ENCODE assay signal across 8 cellular contexts in the genomic region with DNA sequence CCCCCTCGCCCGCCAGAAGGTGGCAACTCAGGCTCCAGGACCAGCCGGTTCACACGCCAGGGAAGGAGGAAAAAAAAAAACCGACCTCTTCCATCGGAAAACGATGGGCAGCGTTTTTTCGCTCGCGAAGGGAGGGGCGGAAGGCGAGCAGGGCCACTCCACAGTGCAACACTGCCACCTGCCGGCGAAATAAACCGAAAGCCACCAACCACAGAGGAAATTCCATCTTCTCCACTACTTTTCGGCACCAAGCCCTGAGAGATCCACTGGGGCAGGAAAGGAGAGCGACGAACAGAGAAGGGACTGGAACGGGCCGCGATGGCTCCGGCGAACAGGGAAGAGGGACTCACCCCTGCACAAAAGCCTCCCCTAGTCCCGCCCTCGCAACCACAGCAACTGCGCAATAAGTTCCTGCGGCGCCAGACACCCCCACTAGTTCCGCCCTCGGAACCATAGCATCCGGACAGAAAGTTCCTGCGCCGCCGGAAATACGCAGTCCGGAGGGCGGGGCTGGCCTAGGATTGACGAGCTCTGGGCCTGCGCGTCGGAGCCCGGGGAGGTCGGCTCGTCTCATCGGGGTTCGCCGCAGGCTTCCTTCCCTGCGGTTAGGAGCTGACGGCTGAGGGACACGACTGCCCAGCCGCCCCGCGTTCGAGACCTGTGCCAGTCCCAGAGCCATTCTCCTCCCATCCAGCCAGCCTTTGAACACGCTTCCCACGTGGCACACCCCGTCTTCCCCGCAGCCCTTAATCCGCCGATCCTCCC. TPM values are rescaled to one million over a fixed set of nuclear protein-coding genes. Genes with fewer than 3 reads are reported as not detected.
DNase-seq lines count a peak whose midpoint lies in the region; ATAC-seq and TF ChIP-seq lines count a peak whose summit lies in the region.

No MANE protein-coding gene starts in this region.

- TF ChIP-seq CTCF in GM10248 (IDR thresholded peaks at IDR 0.05; ENCODE audit: control extremely low read depth, extremely low read depth, low read depth, missing control alignments) (peak; percentile 64), HFFc6 (IDR thresholded peaks at IDR 0.05) (peak; percentile 90), gastroesophageal sphincter (IDR thresholded peaks at IDR 0.05) (peak; percentile 61 to 97 (median 93))

- H3K36me3 ChIP-seq in SJSA1 (no peaks in the 10 kb centered on the region), gastroesophageal sphincter (no peaks in the 10 kb centered on the region)

- peak overlapping the region; percentile 100 for H3K27ac Mint-ChIP-seq in HFFc6
- peak overlapping the region; percentile 99 for H3K27ac Mint-ChIP-seq in activated naive CD4-positive, alpha-beta T cell treated with anti-CD3 and anti-CD28 coated beads for 36 hours

- intact Hi-C loops in activated naive CD4-positive, alpha-beta T cell treated with anti-CD3 and anti-CD28 coated beads for 36 hours (cut with micrococcal nuclease), result no loop called here

- H3K4me3 Mint-ChIP-seq in HFFc6, result peak overlapping the region; percentile 96
- H3K4me3 Mint-ChIP-seq in activated naive CD4-positive, alpha-beta T cell treated with anti-CD3 and anti-CD28 coated beads for 36 hours, result peak overlapping the region; percentile 90

- no peaks in the 10 kb centered on the region for H3K27me3 Mint-ChIP-seq in HFFc6 (ENCODE audit: insufficient read depth)
- no peaks in the 10 kb centered on the region for H3K27me3 Mint-ChIP-seq in activated naive CD4-positive, alpha-beta T cell treated with anti-CD3 and anti-CD28 coated beads for 36 hours (ENCODE audit: low read depth)

- no peaks in the 10 kb centered on the region for H3K36me3 Mint-ChIP-seq in HFFc6 (ENCODE audit: low read depth)
- no peaks in the 10 kb centered on the region for H3K36me3 Mint-ChIP-seq in activated naive CD4-positive, alpha-beta T cell treated with anti-CD3 and anti-CD28 coated beads for 36 hours (ENCODE audit: low read depth)

- H3K9me3 Mint-ChIP-seq in HFFc6, result no peaks in the 10 kb centered on the region
- no peaks in the 10 kb centered on the region for H3K9me3 Mint-ChIP-seq in activated naive CD4-positive, alpha-beta T cell treated with anti-CD3 and anti-CD28 coated beads for 36 hours

- H3K27me3 ChIP-seq in SJSA1 (replicated peaks) (no peaks in the 10 kb centered on the region), gastroesophageal sphincter (no peaks in the 10 kb centered on the region)

- peak; percentile 88 for DNase-seq in GM10248 (ENCODE audit: extremely low spot score)
- DNase-seq in HFFc6, result peak; percentile 88
- DNase-seq in MV-4-11 (lab: John Stamatoyannopoulos, UW), result peak; percentile 92
- peak; percentile 92 to 93 for DNase-seq in SJSA1 (ENCODE audit: low read depth in 1 of 2, low spot score in 2 of 2)
- peak; percentile 93 for DNase-seq in activated naive CD4-positive, alpha-beta T cell treated with anti-CD3 and anti-CD28 coated beads for 36 hours
- peak; percentile 84 for DNase-seq in occipital lobe (lab: John Stamatoyannopoulos, UW)

- H3K27ac ChIP-seq in SJSA1, result peak overlapping the region; percentile 97
- peak overlapping the region; percentile 90 to 95 (median 92) for H3K27ac ChIP-seq in gastroesophageal sphincter
- peak overlapping the region; percentile 99 for H3K27ac ChIP-seq in temporal lobe (ENCODE audit: low read depth, low read length)

- 0 to 2% methylated on average over 7 to 11 of the region's 61 CpGs for WGBS in gastroesophageal sphincter (ENCODE audit: low coverage in 1 of 2), 2 donors

- 0 out of 2 replicates have a peak, but pooled peaks cover 5% of the 10 kb centered on the region for H3K4me1 Mint-ChIP-seq in HFFc6 (ENCODE audit: low read depth)
- H3K4me1 Mint-ChIP-seq in activated naive CD4-positive, alpha-beta T cell treated with anti-CD3 and anti-CD28 coated beads for 36 hours (ENCODE audit: low read depth), result peaks cover 4% of the 10 kb centered on the region

- H3K9me3 ChIP-seq in SJSA1 (replicated peaks), result no peaks in the 10 kb centered on the region
- H3K9me3 ChIP-seq in gastroesophageal sphincter, result no peaks in the 10 kb centered on the region

- TF ChIP-seq POLR2A in gastroesophageal sphincter (IDR thresholded peaks at IDR 0.05), result peak; percentile 60 to 73

- H3K4me1 ChIP-seq in SJSA1 (replicated peaks) (peaks cover 10% of the 10 kb centered on the region), gastroesophageal sphincter (no peaks in the 10 kb centered on the region)

- peak overlapping the region; percentile 56 for H3K4me3 ChIP-seq in SJSA1
- H3K4me3 ChIP-seq in gastroesophageal sphincter, result peak overlapping the region; percentile 65 to 73

- POLR2A ChIA-PET in GM10248 (lab: Yijun Ruan, JAX), result interaction anchor here (0.6 kb wide), 2 partner anchors 11 to 138 kb away, joined by 3 to 6 read pairs; no protein-coding TSS in a partner anchor

- peak; percentile 99 for ATAC-seq in gastroesophageal sphincter

- TF ChIP-seq EP300 in gastroesophageal sphincter (IDR thresholded peaks at IDR 0.05), result no peak

- CTCF ChIA-PET in GM10248 (lab: Yijun Ruan, JAX), result interaction anchor here (0.8 to 1.0 kb wide), 3 partner anchors 10 to 15 kb away, joined by 3 to 6 read pairs (median 5); no protein-coding TSS in a partner anchor
- CTCF ChIA-PET in activated naive CD4-positive, alpha-beta T cell treated with anti-CD3 and anti-CD28 coated beads for 36 hours (lab: Charles Lee), result interaction anchor here (0.6 to 1.0 kb wide), 4 partner anchors 55 to 63 kb away, joined by 3 to 4 read pairs (median 3); no protein-coding TSS in a partner anchor

RNA-seq across cellular contexts. Expression of a gene that starts 23.4 kb away (rescaled TPM):
- 10 to 100 TPM; 13.0 to 19.1 (median 16.6) TPM for total RNA-seq in HFFc6 (2021; fragmentation: NEBNext Ultra II Directional; extraction: Animal tissue kit (Norgen Biotek cat#: 25700))
- 14.1 and 15.0 TPM in 2 replicates for total RNA-seq in SJSA1 (2014; rRNA removed; shearing (Covaris generic))
- total RNA-seq in activated naive CD4-positive, alpha-beta T cell treated with anti-CD3 and anti-CD28 coated beads for 36 hours, result 10 to 100 TPM; 17.9 to 19.7 TPM
- 10 to 100 TPM in 2 of 4 donors, 1 to 10 TPM in 2; 2.6 to 14.1 (median 10.7) TPM for total RNA-seq in gastroesophageal sphincter
- total RNA-seq in occipital lobe, result 18.4 TPM
- 16.5 TPM for total RNA-seq in temporal lobe

RNA-seq across cellular contexts. Expression of a gene that starts 37.8 kb away (rescaled TPM):
- 10 to 100 TPM in 5 of 6 experiments, 1 to 10 TPM in 1; 9.7 to 15.4 (median 14.1) TPM for total RNA-seq in HFFc6 (2021; fragmentation: NEBNext Ultra II Directional; extraction: Animal tissue kit (Norgen Biotek cat#: 25700))
- total RNA-seq in SJSA1 (2014; rRNA removed; shearing (Covaris generic)), result 12.4 and 13.5 TPM in 2 replicates
- 10 to 100 TPM; 12.6 to 13.5 TPM for total RNA-seq in activated naive CD4-positive, alpha-beta T cell treated with anti-CD3 and anti-CD28 coated beads for 36 hours
- total RNA-seq in gastroesophageal sphincter, result 10 to 100 TPM in 3 of 4 donors, 1 to 10 TPM in 1; 9.4 to 25.7 (median 17.0) TPM
- total RNA-seq in occipital lobe, result 10.6 TPM
- total RNA-seq in temporal lobe, result 14.0 TPM

Comparison
In these comparisons a context has a peak if more than half of its experiments do, and no peak if none do; other contexts are left out.
1. Peak in every context shown above with its lines: DNase-seq, ATAC-seq, H3K4me3 ChIP-seq and H3K27ac ChIP-seq.